Comparison of ENCODE assay signal across 17 cellular contexts in the genomic region with DNA sequence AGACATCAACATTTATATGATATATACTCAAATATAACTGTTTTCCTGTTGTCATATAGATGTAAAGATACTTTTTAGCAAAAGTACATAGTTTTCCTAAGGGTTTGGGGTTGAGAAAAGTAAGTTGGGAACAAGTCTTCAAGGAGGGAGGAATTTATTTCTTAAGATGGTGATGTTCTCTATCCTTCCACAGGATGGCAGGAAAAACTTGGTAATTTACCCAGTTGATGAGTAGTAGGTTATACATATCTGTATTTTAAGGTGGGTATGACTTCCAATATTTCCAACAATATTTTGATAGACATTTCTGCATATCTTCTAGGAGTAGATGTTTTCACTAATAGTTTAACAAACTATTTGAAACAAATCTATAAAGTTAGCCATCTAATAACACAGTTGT.
DNase-seq lines count a peak whose midpoint lies in the region; ATAC-seq and TF ChIP-seq lines count a peak whose summit lies in the region.
"Had no signal": no experiment of that assay in that cellular context is flagged by ENCODE, and none has a peak within 500 bp of the region (broad histone marks: within the 10 kb centered on the region; RNA-seq: fewer than 3 reads in every experiment).

No MANE protein-coding gene starts in this region.

- POLR2A ChIA-PET in AG04450 (lab: Yijun Ruan, JAX): no interaction called here
- POLR2A ChIA-PET in activated CD8-positive, alpha-beta T cell treated with anti-CD3 and anti-CD28 coated beads, Interleukin-2, amount 10 ng/mL, durations not matched to agents 7 days and 5 days (lab: Charles Lee): no interaction called here

- H3K27ac Mint-ChIP-seq in activated CD8-positive, alpha-beta T cell treated with anti-CD3 and anti-CD28 coated beads, Interleukin-2, amount 10 ng/mL, durations not matched to agents 7 days and 5 days: no peak overlapping the region
- H3K27ac Mint-ChIP-seq: activated naive CD4-positive, alpha-beta T cell treated with anti-CD3 and anti-CD28 coated beads, Interleukin-2, amount 10 ng/mL, durations not matched to agents 7 days and 5 days; T-cell had no signal

- CTCF ChIA-PET in AG04450 (lab: Charles Lee): no interaction called here
- CTCF ChIA-PET in activated CD8-positive, alpha-beta T cell treated with anti-CD3 and anti-CD28 coated beads, Interleukin-2, amount 10 ng/mL, durations not matched to agents 7 days and 5 days (lab: Charles Lee): no interaction called here

- H3K27me3 ChIP-seq in AG04450 (ENCODE audit: control insufficient read depth, insufficient read depth, low read length): no peaks in the 10 kb centered on the region
- no peaks in the 10 kb centered on the region for H3K27me3 ChIP-seq in RWPE2 (ENCODE audit: insufficient read depth, poor library complexity, severe bottlenecking)
- no peaks in the 10 kb centered on the region for H3K27me3 ChIP-seq in foreskin keratinocyte
- H3K27me3 ChIP-seq: BLaER1 treated with 17β-estradiol and CSF1 and Interleukin-3, amounts not matched to agents 10 nM and 100 nM; cardiac muscle cell had no signal

- H3K9me3 Mint-ChIP-seq in activated CD8-positive, alpha-beta T cell treated with anti-CD3 and anti-CD28 coated beads, Interleukin-2, amount 10 ng/mL, durations not matched to agents 7 days and 5 days (ENCODE audit: insufficient read depth): no peaks in the 10 kb centered on the region

- H3K9me3 ChIP-seq in AG04450 (ENCODE audit: control insufficient read depth, insufficient read depth, low read length) (no peaks in the 10 kb centered on the region), RWPE2 (ENCODE audit: severe bottlenecking) (no peaks in the 10 kb centered on the region)

- no peak overlapping the region for H3K4me3 Mint-ChIP-seq in activated CD8-positive, alpha-beta T cell treated with anti-CD3 and anti-CD28 coated beads, Interleukin-2, amount 10 ng/mL, durations not matched to agents 7 days and 5 days
- H3K4me3 Mint-ChIP-seq: activated naive CD4-positive, alpha-beta T cell treated with anti-CD3 and anti-CD28 coated beads, Interleukin-2, amount 10 ng/mL, durations not matched to agents 7 days and 5 days; T-cell had no signal

- no peaks in the 10 kb centered on the region for H3K36me3 ChIP-seq in RWPE2 (ENCODE audit: low read depth)
- H3K36me3 ChIP-seq: BLaER1 treated with 17β-estradiol and CSF1 and Interleukin-3, amounts not matched to agents 10 nM and 100 nM; cardiac muscle cell had no signal

- no peaks in the 10 kb centered on the region for H3K36me3 Mint-ChIP-seq in activated CD8-positive, alpha-beta T cell treated with anti-CD3 and anti-CD28 coated beads, Interleukin-2, amount 10 ng/mL, durations not matched to agents 7 days and 5 days (ENCODE audit: low read depth)
- H3K36me3 Mint-ChIP-seq: activated naive CD4-positive, alpha-beta T cell treated with anti-CD3 and anti-CD28 coated beads, Interleukin-2, amount 10 ng/mL, durations not matched to agents 7 days and 5 days; T-cell had no signal

- H3K4me1 Mint-ChIP-seq in activated CD8-positive, alpha-beta T cell treated with anti-CD3 and anti-CD28 coated beads, Interleukin-2, amount 10 ng/mL, durations not matched to agents 7 days and 5 days (ENCODE audit: low read depth): no peaks in the 10 kb centered on the region
- H3K4me1 Mint-ChIP-seq: activated naive CD4-positive, alpha-beta T cell treated with anti-CD3 and anti-CD28 coated beads, Interleukin-2, amount 10 ng/mL, durations not matched to agents 7 days and 5 days; T-cell had no signal

- peak; percentile 30; the same call in 1 of the 2 replicates for TF ChIP-seq CTCF in AG04450 (IDR thresholded peaks at IDR 0.05; ENCODE audit: low read depth, low read length)
- TF ChIP-seq CTCF in RWPE2 (IDR thresholded peaks at IDR 0.05; ENCODE audit: poor library complexity, severe bottlenecking): peak; percentile 22
- peak; percentile 35 for TF ChIP-seq CTCF in foreskin keratinocyte (conservative IDR thresholded peaks at IDR 0.05)

- H3K4me1 ChIP-seq in RWPE2 (ENCODE audit: insufficient read depth, poor library complexity, severe bottlenecking) (no peaks in the 10 kb centered on the region), foreskin keratinocyte (no peaks in the 10 kb centered on the region)
- H3K4me1 ChIP-seq: BLaER1 treated with 17β-estradiol and CSF1 and Interleukin-3, amounts not matched to agents 10 nM and 100 nM had no signal

- no peak for ATAC-seq in RWPE2 (ENCODE audit: low read depth)
- no peak for ATAC-seq in foreskin keratinocyte
- ATAC-seq in activated CD8-positive, alpha-beta T cell treated with anti-CD3 and anti-CD28 coated beads, Interleukin-2, amount 10 ng/mL, durations not matched to agents 7 days and 5 days: no peak
- ATAC-seq: T-cell had no signal

- H3K4me3 ChIP-seq in AG04450 (ENCODE audit: low read depth, low read length): no peak overlapping the region
- H3K4me3 ChIP-seq in RWPE2 (ENCODE audit: severe bottlenecking): no peak overlapping the region
- H3K4me3 ChIP-seq: BLaER1 treated with 17β-estradiol and CSF1 and Interleukin-3, amounts not matched to agents 10 nM and 100 nM; cardiac muscle cell had no signal

- DNase-seq in AG04450 (ENCODE audit: low read depth, low spot score) (no peak), HCEC 1CT (peak; percentile 5), RWPE2 (ENCODE audit: low spot score) (no peak), foreskin keratinocyte (no peak), NCI-H1105 (lab: John Stamatoyannopoulos, UW) (no peak), NCI-H510A treated with DMSO at 0.1 percent for 48 hours (lab: John Stamatoyannopoulos, UW) (no peak), dedifferentiated amniotic fluid mesenchymal stem cell (ENCODE audit: extremely low spot score) (no peak)
- no peak for DNase-seq in activated CD8-positive, alpha-beta T cell treated with anti-CD3 and anti-CD28 coated beads, Interleukin-2, amount 10 ng/mL, durations not matched to agents 7 days and 5 days
- DNase-seq: activated CD4-positive, CD25-positive, alpha-beta regulatory T cell; activated naive CD4-positive, alpha-beta T cell treated with anti-CD3 and anti-CD28 coated beads, Interleukin-2, amount 10 ng/mL, durations not matched to agents 7 days and 5 days; EL; head of caudate nucleus; NCI-H1092 treated with DMSO at 0.1 percent for 48 hours; NCI-H226; T-cell had no signal

- H3K27ac ChIP-seq in AG04450 (ENCODE audit: low read depth, low read length): no peak overlapping the region
- no peak overlapping the region for H3K27ac ChIP-seq in RWPE2 (ENCODE audit: poor library complexity, severe bottlenecking)
- no peak overlapping the region for H3K27ac ChIP-seq in foreskin keratinocyte
- H3K27ac ChIP-seq: BLaER1 treated with 17β-estradiol and CSF1 and Interleukin-3, amounts not matched to agents 10 nM and 100 nM; cardiac muscle cell had no signal

- H3K27me3 Mint-ChIP-seq in activated CD8-positive, alpha-beta T cell treated with anti-CD3 and anti-CD28 coated beads, Interleukin-2, amount 10 ng/mL, durations not matched to agents 7 days and 5 days (ENCODE audit: low read depth): no peaks in the 10 kb centered on the region
- H3K27me3 Mint-ChIP-seq: activated naive CD4-positive, alpha-beta T cell treated with anti-CD3 and anti-CD28 coated beads, Interleukin-2, amount 10 ng/mL, durations not matched to agents 7 days and 5 days; T-cell had no signal
